18 cellular contexts compared by ENCODE assay signal in the genomic region with DNA sequence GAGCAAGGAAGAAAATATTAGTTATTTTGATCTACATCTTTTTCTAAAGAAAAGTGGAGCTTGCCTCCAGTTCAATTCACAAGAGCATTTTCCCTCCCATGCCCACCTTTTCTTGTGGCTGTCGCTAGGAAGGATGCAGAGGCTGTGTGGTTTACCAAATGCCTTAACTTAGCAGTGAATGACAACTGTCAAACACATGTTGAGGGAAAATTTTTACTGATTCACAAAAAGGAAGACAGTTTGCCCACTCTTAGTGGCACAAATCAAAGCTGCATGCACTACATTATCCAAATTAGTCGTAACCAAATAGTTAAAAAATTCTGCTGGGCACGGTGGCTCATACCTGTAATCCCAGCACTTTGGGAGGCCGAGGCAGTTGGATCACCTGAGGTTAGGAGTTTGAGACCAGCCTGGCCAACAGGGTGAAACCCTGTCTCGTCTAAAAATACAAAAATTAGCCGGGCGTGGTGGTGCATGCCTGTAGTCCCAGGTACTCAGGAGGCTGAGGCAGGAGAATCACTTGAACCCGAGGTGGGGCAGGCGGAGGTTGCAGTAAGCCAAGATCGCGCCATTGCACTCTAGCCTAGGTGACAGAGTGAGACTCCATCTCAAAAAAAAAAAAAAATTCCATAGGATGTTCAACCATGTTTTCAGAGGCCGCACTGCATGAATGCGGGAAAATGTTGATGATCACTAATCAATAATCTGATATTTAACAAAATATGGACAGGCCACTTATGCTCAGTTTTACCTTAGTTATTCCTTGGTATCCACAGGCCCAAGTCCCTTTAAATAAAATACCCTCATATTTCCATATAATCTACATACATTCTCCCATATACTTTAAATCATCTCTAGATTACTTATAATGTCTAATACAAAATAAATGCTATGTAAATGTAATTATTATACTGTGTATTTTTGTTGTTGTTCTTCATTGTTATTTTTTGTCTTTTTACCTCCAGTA. TPM values are rescaled to one million over a fixed set of nuclear protein-coding genes. Genes with fewer than 3 reads are reported as not detected.
DNase-seq lines count a peak whose midpoint lies in the region; ATAC-seq and TF ChIP-seq lines count a peak whose summit lies in the region.
"Had no signal": no experiment of that assay in that cellular context is flagged by ENCODE, and none has a peak within 500 bp of the region (broad histone marks: within the 10 kb centered on the region; RNA-seq: fewer than 3 reads in every experiment).

No MANE protein-coding gene starts in this region.

- peak overlapping the region; percentile 53; the same call in 1 of the 2 replicates for H3K27ac ChIP-seq in Panc1 (ENCODE audit: low read length)
- H3K27ac ChIP-seq: brain microvascular endothelial cell, right atrium auricular region, tibial nerve had no signal

- H3K4me1 Mint-ChIP-seq in activated naive CD4-positive, alpha-beta T cell treated with anti-CD3 and anti-CD28 coated beads, Interleukin-2, amount 50 U/mL, for 24 hours = peaks cover 80% of the 10 kb centered on the region
- H3K4me1 Mint-ChIP-seq in central memory CD8-positive, alpha-beta T cell = peaks cover 47% of the 10 kb centered on the region
- H3K4me1 Mint-ChIP-seq in stimulated activated effector memory CD8-positive, alpha-beta T cell treated with anti-CD3 and anti-CD28 coated beads, Interleukin-12 subunit alpha, Interleukin-12 subunit beta, amount 100 ng/mL, for 72 hours = peaks cover 59% of the 10 kb centered on the region

- CTCF ChIA-PET in Panc1 (lab: Charles Lee) = interaction anchor here (0.6 kb wide), 1 partner anchor 127 kb away, joined by 9 read pairs; no protein-coding TSS in a partner anchor

- peak overlapping the region; percentile 12 for H3K27ac Mint-ChIP-seq in activated naive CD4-positive, alpha-beta T cell treated with anti-CD3 and anti-CD28 coated beads, Interleukin-2, amount 50 U/mL, for 24 hours
- peak overlapping the region; percentile 49 for H3K27ac Mint-ChIP-seq in central memory CD8-positive, alpha-beta T cell (ENCODE audit: low read depth)
- no peak overlapping the region for H3K27ac Mint-ChIP-seq in stimulated activated effector memory CD8-positive, alpha-beta T cell treated with anti-CD3 and anti-CD28 coated beads, Interleukin-12 subunit alpha, Interleukin-12 subunit beta, amount 100 ng/mL, for 72 hours

- H3K9me3 ChIP-seq in Panc1 (ENCODE audit: control insufficient read depth, insufficient read depth, low read depth, low read length) = no peaks in the 10 kb centered on the region
- H3K9me3 ChIP-seq: MG63, right atrium auricular region, tibial nerve had no signal

- POLR2A ChIA-PET in Panc1 (lab: Charles Lee) = interaction anchor here (0.5 kb wide), 1 partner anchor 20 kb away, joined by 4 read pairs; a partner anchor contains a TSS

- intact Hi-C loops in Panc1 (cut with micrococcal nuclease; ENCODE audit: unreplicated experiment) = no loop called here

- H3K27me3 ChIP-seq in Panc1 (ENCODE audit: control insufficient read depth, insufficient read depth, low read length) (no peaks in the 10 kb centered on the region), H7 (ENCODE audit: control insufficient read depth, insufficient read depth, low read length) (no peaks in the 10 kb centered on the region)
- H3K27me3 ChIP-seq: brain microvascular endothelial cell, MG63, right atrium auricular region, tibial nerve had no signal

- TF ChIP-seq CTCF in Panc1 (IDR thresholded peaks at IDR 0.05) = no peak

- ATAC-seq in Panc1 (no peak), GM21619 (IDR thresholded peaks at IDR 0.05; ENCODE audit: unreplicated experiment) (no peak)
- ATAC-seq in central memory CD8-positive, alpha-beta T cell (replicated peaks; ENCODE audit: extremely low read depth, poor library complexity, severe bottlenecking) = no peak
- ATAC-seq in stimulated activated effector memory CD8-positive, alpha-beta T cell treated with anti-CD3 and anti-CD28 coated beads, Interleukin-12 subunit alpha, Interleukin-12 subunit beta, amount 100 ng/mL, for 72 hours = peak; percentile 44

- peaks cover 23% of the 10 kb centered on the region for H3K36me3 Mint-ChIP-seq in activated naive CD4-positive, alpha-beta T cell treated with anti-CD3 and anti-CD28 coated beads, Interleukin-2, amount 50 U/mL, for 24 hours
- peaks cover 66% of the 10 kb centered on the region for H3K36me3 Mint-ChIP-seq in central memory CD8-positive, alpha-beta T cell (ENCODE audit: insufficient read depth)
- H3K36me3 Mint-ChIP-seq in stimulated activated effector memory CD8-positive, alpha-beta T cell treated with anti-CD3 and anti-CD28 coated beads, Interleukin-12 subunit alpha, Interleukin-12 subunit beta, amount 100 ng/mL, for 72 hours = peaks cover 100% of the 10 kb centered on the region

- H3K36me3 ChIP-seq in Panc1 (ENCODE audit: control insufficient read depth, insufficient read depth, low read length) = peaks cover 56% of the 10 kb centered on the region
- peaks cover 29% of the 10 kb centered on the region for H3K36me3 ChIP-seq in H7 (replicated peaks; ENCODE audit: control insufficient read depth, insufficient read depth, low read length)

- H3K4me3 ChIP-seq in Panc1 (ENCODE audit: low read depth in 2 of 2, low read length in 2 of 2) (no peak overlapping the region), H7 (ENCODE audit: insufficient read depth, low read depth, low read length) (no peak overlapping the region)
- H3K4me3 ChIP-seq: MG63, right atrium auricular region, tibial nerve had no signal

- DNase-seq in activated naive CD4-positive, alpha-beta T cell (lab: John Stamatoyannopoulos, UW) = no peak
- DNase-seq in Panc1 (ENCODE audit: low read depth, low spot score) (no peak), Ammon's horn (ENCODE audit: low spot score) (no peak), H7 (no peak)
- DNase-seq in central memory CD8-positive, alpha-beta T cell (ENCODE audit: low spot score in 2 of 2) = no peak
- DNase-seq in stimulated activated effector memory CD8-positive, alpha-beta T cell treated with anti-CD3 and anti-CD28 coated beads, Interleukin-12 subunit alpha, Interleukin-12 subunit beta, amount 100 ng/mL, for 72 hours (ENCODE audit: low spot score in 2 of 2) = no peak
- DNase-seq: activated CD4-positive, CD25-positive, alpha-beta regulatory T cell treated with anti-CD3 and anti-CD28 coated beads, Interleukin-2, amount 50 U/mL, for 72 hours; brain microvascular endothelial cell; effector CD8-positive, alpha-beta T cell; foreskin fibroblast; MG63; NCI-H1930; NCI-H526; stimulated activated CD4-positive, alpha-beta T cell treated with anti-CD3 and anti-CD28 coated beads, Interleukin-1b, Interleukin-23, amount 100 ng/mL, for 48 hours had no signal

- in situ Hi-C loops in Panc1 (cut with HindIII; ENCODE audit: low pct_unique_long_range_greater_than_20kb, low sequenced_read_pairs) = no loop called here

- H3K27me3 Mint-ChIP-seq in activated naive CD4-positive, alpha-beta T cell treated with anti-CD3 and anti-CD28 coated beads, Interleukin-2, amount 50 U/mL, for 24 hours = no peaks in the 10 kb centered on the region
- H3K27me3 Mint-ChIP-seq in central memory CD8-positive, alpha-beta T cell = no peaks in the 10 kb centered on the region

- BruUV-seq in Panc1 (replicated peaks; lab: Mats Ljungman, UMichigan) = no TSS peak

- no peaks in the 10 kb centered on the region for H3K9me3 Mint-ChIP-seq in activated naive CD4-positive, alpha-beta T cell treated with anti-CD3 and anti-CD28 coated beads, Interleukin-2, amount 50 U/mL, for 24 hours
- H3K9me3 Mint-ChIP-seq in central memory CD8-positive, alpha-beta T cell = no peaks in the 10 kb centered on the region
- no peaks in the 10 kb centered on the region for H3K9me3 Mint-ChIP-seq in stimulated activated effector memory CD8-positive, alpha-beta T cell treated with anti-CD3 and anti-CD28 coated beads, Interleukin-12 subunit alpha, Interleukin-12 subunit beta, amount 100 ng/mL, for 72 hours

- H3K4me1 ChIP-seq in Panc1 (ENCODE audit: control insufficient read depth, insufficient read depth, low read length) = peaks cover 44% of the 10 kb centered on the region

- no peak overlapping the region for H3K4me3 Mint-ChIP-seq in activated naive CD4-positive, alpha-beta T cell treated with anti-CD3 and anti-CD28 coated beads, Interleukin-2, amount 50 U/mL, for 24 hours
- H3K4me3 Mint-ChIP-seq in central memory CD8-positive, alpha-beta T cell = no peak overlapping the region
- no peak overlapping the region for H3K4me3 Mint-ChIP-seq in stimulated activated effector memory CD8-positive, alpha-beta T cell treated with anti-CD3 and anti-CD28 coated beads, Interleukin-12 subunit alpha, Interleukin-12 subunit beta, amount 100 ng/mL, for 72 hours

RNA-seq across cellular contexts. Expression of a gene that starts 9.0 kb away (rescaled TPM):
- total RNA-seq in Panc1 (2021; ENCODE audit: unreplicated experiment) = 55.0 TPM
- 47.0 TPM for polyA plus RNA-seq in Panc1 (2012; ENCODE audit: insufficient read length)
- 8.7 and 11.6 TPM in 2 replicates for total RNA-seq in H7 (2014; rRNA removed; shearing (Covaris generic))

RNA-seq across cellular contexts. Expression of a gene that starts 19.9 kb away (rescaled TPM):
- total RNA-seq in Panc1 (2021; ENCODE audit: unreplicated experiment) = 361 TPM
- 321 TPM for polyA plus RNA-seq in Panc1 (2012; ENCODE audit: insufficient read length)
- 249 and 277 TPM in 2 replicates for total RNA-seq in H7 (2014; rRNA removed; shearing (Covaris generic))
